8 cellular contexts compared by ENCODE assay signal in the genomic region with DNA sequence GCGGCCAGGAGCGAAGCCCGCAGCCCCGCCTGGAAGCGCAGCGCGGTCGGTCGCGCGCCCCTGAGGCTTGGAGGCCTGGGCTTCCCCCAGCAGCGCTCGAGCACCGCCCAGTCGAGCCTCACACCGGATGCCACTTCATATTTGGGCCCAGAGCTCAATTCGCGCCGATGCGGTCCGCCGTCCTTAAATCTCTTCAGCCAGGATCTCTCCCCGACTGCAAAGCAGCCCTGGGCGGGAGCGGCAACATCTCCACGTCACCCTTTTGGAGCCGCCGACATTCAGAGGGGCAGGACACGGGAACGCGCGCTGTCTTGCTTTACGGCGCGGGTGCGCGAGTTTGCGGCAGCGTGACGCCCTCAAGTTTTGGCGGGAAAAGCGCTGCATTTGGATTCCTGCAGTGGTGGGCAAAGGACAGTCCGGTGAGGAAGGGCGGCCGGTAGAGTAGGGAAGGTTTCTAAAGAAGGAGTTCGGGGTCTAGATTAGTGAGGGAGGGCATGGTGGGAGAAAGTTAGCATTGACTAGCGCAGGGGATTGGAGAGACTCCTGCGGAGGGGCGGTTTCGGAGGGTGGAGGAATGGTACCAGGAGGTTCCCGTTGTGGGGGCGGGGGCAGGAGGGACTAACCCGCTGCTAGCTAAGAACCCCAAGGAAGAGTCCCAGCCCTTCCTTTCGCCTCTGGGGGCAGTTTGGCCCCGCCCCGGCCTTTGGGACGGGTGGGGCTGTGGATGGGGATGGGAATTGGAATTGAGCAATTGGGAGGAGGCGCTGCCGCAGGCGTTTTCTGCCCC. TPM values are rescaled to one million over a fixed set of nuclear protein-coding genes. Genes with fewer than 3 reads are reported as not detected.
DNase-seq lines count a peak whose midpoint lies in the region; ATAC-seq and TF ChIP-seq lines count a peak whose summit lies in the region.

No MANE protein-coding gene starts in this region.

- H3K27me3 ChIP-seq in CD4-positive, CD25-positive, alpha-beta regulatory T cell (ENCODE audit: control insufficient read depth, insufficient read depth, low read length) = no peaks in the 10 kb centered on the region
- H3K27me3 ChIP-seq in ectodermal cell (ENCODE audit: control insufficient read depth, insufficient read depth, low read length, poor library complexity, severe bottlenecking) (no peaks in the 10 kb centered on the region), lung (ENCODE audit: control insufficient read depth, insufficient read depth) (no peaks in the 10 kb centered on the region)

- TF ChIP-seq CTCF in activated CD8-positive, alpha-beta T cell treated with anti-CD3 and anti-CD28 coated beads for 36 hours (IDR thresholded peaks at IDR 0.05) = no peak
- TF ChIP-seq CTCF in lung (IDR thresholded peaks at IDR 0.05; ENCODE audit: control extremely low read depth, extremely low read depth) = no peak

- DNase-seq in CD4-positive, CD25-positive, alpha-beta regulatory T cell = peak; percentile 71 to 91 (median 86)
- DNase-seq in NCI-H748 treated with DMSO at 0.1 percent for 48 hours (lab: John Stamatoyannopoulos, UW) (peak; percentile 60), lung (ENCODE audit: low spot score) (peak; percentile 87)
- peak; percentile 90 for DNase-seq in activated CD8-positive, alpha-beta T cell treated with anti-CD3 and anti-CD28 coated beads for 36 hours
- DNase-seq in stimulated activated CD4-positive, alpha-beta T cell treated with anti-CD3 and anti-CD28 coated beads, TNF-alpha, amount 100 ng/mL, for 24 hours (ENCODE audit: low read depth in 3 of 3) = peak; percentile 80 to 88 (median 83)

- POLR2A ChIA-PET in activated CD8-positive, alpha-beta T cell treated with anti-CD3 and anti-CD28 coated beads for 36 hours (lab: Charles Lee) = interaction anchor here (0.6 to 5.7 kb wide), 14 partner anchors 9 to 173 kb away, joined by 3 to 43 read pairs (median 4); a partner anchor contains a TSS

- H3K27me3 Mint-ChIP-seq in CD4-positive, CD25-positive, alpha-beta regulatory T cell = peaks cover 4% of the 10 kb centered on the region
- no peaks in the 10 kb centered on the region for H3K27me3 Mint-ChIP-seq in activated CD8-positive, alpha-beta T cell treated with anti-CD3 and anti-CD28 coated beads for 36 hours

- peaks cover 18% of the 10 kb centered on the region for H3K4me1 ChIP-seq in CD4-positive, CD25-positive, alpha-beta regulatory T cell (ENCODE audit: control insufficient read depth, insufficient read depth, low read length, poor library complexity, severe bottlenecking)
- H3K4me1 ChIP-seq in ectodermal cell (ENCODE audit: control insufficient read depth, insufficient read depth, low read length) = no peaks in the 10 kb centered on the region
- H3K4me1 ChIP-seq in lung (ENCODE audit: control insufficient read depth in 2 of 2, insufficient read depth in 2 of 2, low read length in 2 of 2) = peaks cover 0 to 3% of the 10 kb centered on the region in 2 donors

- 0% methylated on average over 58 to 60 of the region's 60 CpGs for WGBS in ectodermal cell, 2 experiments
- WGBS in lung, 2 donors = 0 to 1% methylated on average over 60 of the region's 60 CpGs

- intact Hi-C loops in activated CD8-positive, alpha-beta T cell treated with anti-CD3 and anti-CD28 coated beads for 36 hours (cut with micrococcal nuclease) = loop anchor here (2.0 to 10.0 kb wide), 2 partner anchors 33 to 249 kb away; a partner anchor contains a TSS

- H3K4me3 Mint-ChIP-seq in CD4-positive, CD25-positive, alpha-beta regulatory T cell = peak overlapping the region; percentile 93 to 100 (median 98)
- peak overlapping the region; percentile 93 for H3K4me3 Mint-ChIP-seq in activated CD8-positive, alpha-beta T cell treated with anti-CD3 and anti-CD28 coated beads for 36 hours

- ATAC-seq in CD4-positive, CD25-positive, alpha-beta regulatory T cell (ENCODE audit: low read depth in 2 of 2) = peak; percentile 92 to 93
- peak; percentile 85 for ATAC-seq in GM19395 (IDR thresholded peaks at IDR 0.05; ENCODE audit: unreplicated experiment)
- ATAC-seq in HG03565 (IDR thresholded peaks at IDR 0.05; ENCODE audit: unreplicated experiment) = peak; percentile 85
- peak; percentile 88 for ATAC-seq in activated CD8-positive, alpha-beta T cell treated with anti-CD3 and anti-CD28 coated beads for 36 hours
- ATAC-seq in lung (ENCODE audit: insufficient read depth, low FRiP score) = peak; percentile 93

- CTCF ChIA-PET in activated CD8-positive, alpha-beta T cell treated with anti-CD3 and anti-CD28 coated beads for 36 hours (lab: Charles Lee) = interaction anchor here (0.7 to 2.8 kb wide), 6 partner anchors 9 to 277 kb away, joined by 3 to 8 read pairs (median 4); a partner anchor contains a TSS

- peaks cover 16% of the 10 kb centered on the region for H3K36me3 Mint-ChIP-seq in CD4-positive, CD25-positive, alpha-beta regulatory T cell
- H3K36me3 Mint-ChIP-seq in activated CD8-positive, alpha-beta T cell treated with anti-CD3 and anti-CD28 coated beads for 36 hours (ENCODE audit: low read depth) = peaks cover 52% of the 10 kb centered on the region

- H3K4me1 Mint-ChIP-seq in CD4-positive, CD25-positive, alpha-beta regulatory T cell = peaks cover 15 to 31% (median 27%) of the 10 kb centered on the region in 4 donors
- peaks cover 22% of the 10 kb centered on the region for H3K4me1 Mint-ChIP-seq in activated CD8-positive, alpha-beta T cell treated with anti-CD3 and anti-CD28 coated beads for 36 hours (ENCODE audit: low read depth)

- peak overlapping the region; percentile 91 to 99 (median 92) for H3K27ac Mint-ChIP-seq in CD4-positive, CD25-positive, alpha-beta regulatory T cell
- H3K27ac Mint-ChIP-seq in activated CD8-positive, alpha-beta T cell treated with anti-CD3 and anti-CD28 coated beads for 36 hours = peak overlapping the region; percentile 97

- peaks cover 11% of the 10 kb centered on the region for H3K36me3 ChIP-seq in CD4-positive, CD25-positive, alpha-beta regulatory T cell (ENCODE audit: control insufficient read depth, insufficient read depth, low read length)
- H3K36me3 ChIP-seq in ectodermal cell (ENCODE audit: control insufficient read depth, insufficient read depth, low read length) (peaks cover 12% of the 10 kb centered on the region), lung (ENCODE audit: control insufficient read depth in 2 of 2, insufficient read depth in 2 of 2, low read length in 2 of 2) (peaks cover 2 to 5% of the 10 kb centered on the region in 2 donors)

- H3K9me3 Mint-ChIP-seq in CD4-positive, CD25-positive, alpha-beta regulatory T cell = no peaks in the 10 kb centered on the region
- no peaks in the 10 kb centered on the region for H3K9me3 Mint-ChIP-seq in activated CD8-positive, alpha-beta T cell treated with anti-CD3 and anti-CD28 coated beads for 36 hours

- no peaks in the 10 kb centered on the region for H3K9me3 ChIP-seq in CD4-positive, CD25-positive, alpha-beta regulatory T cell (ENCODE audit: control insufficient read depth in 2 of 2, low read length in 2 of 2)
- no peaks in the 10 kb centered on the region for H3K9me3 ChIP-seq in ectodermal cell (ENCODE audit: control insufficient read depth, low read length)
- H3K9me3 ChIP-seq in lung (ENCODE audit: control insufficient read depth in 2 of 2, insufficient read depth in 1 of 2, low read length in 1 of 2) = no peaks in the 10 kb centered on the region

- H3K27ac ChIP-seq in CD4-positive, CD25-positive, alpha-beta regulatory T cell (ENCODE audit: insufficient read depth, low read length, poor library complexity, severe bottlenecking) = peak overlapping the region; percentile 97
- H3K27ac ChIP-seq in ectodermal cell (ENCODE audit: insufficient read depth, low read depth, low read length, poor library complexity, severe bottlenecking) (peak overlapping the region; percentile 99), lung (ENCODE audit: low read depth in 1 of 2, low read length in 1 of 2) (peak overlapping the region; percentile 86 to 99)

- peak overlapping the region; percentile 88 for H3K4me3 ChIP-seq in CD4-positive, CD25-positive, alpha-beta regulatory T cell (ENCODE audit: low read depth, low read length)
- H3K4me3 ChIP-seq in ectodermal cell (ENCODE audit: insufficient read depth, low read depth, low read length) = peak overlapping the region; percentile 86
- H3K4me3 ChIP-seq in lung = peak overlapping the region; percentile 84

RNA-seq across cellular contexts. Expression of a gene that starts 0.8 kb away (rescaled TPM):
- 13.2 TPM for total RNA-seq in CD4-positive, CD25-positive, alpha-beta regulatory T cell
- polyA plus RNA-seq in CD4-positive, CD25-positive, alpha-beta regulatory T cell = 10 to 100 TPM in 1 of 4 donors, 1 to 10 TPM in 3; 4.4 to 12.7 (median 6.8) TPM
- 100 to 1,000 TPM; 134 to 139 TPM for total RNA-seq in activated CD8-positive, alpha-beta T cell treated with anti-CD3 and anti-CD28 coated beads for 36 hours
- 99.6 TPM for polyA plus RNA-seq in ectodermal cell (2013, experiment 1 of 4)
- polyA plus RNA-seq in ectodermal cell (2013, experiment 2 of 4) = 96.6 TPM
- polyA plus RNA-seq in ectodermal cell (2013, experiment 3 of 4) = 71.4 TPM
- polyA plus RNA-seq in ectodermal cell (2013, experiment 4 of 4) = 76.1 TPM
- total RNA-seq in lung = 1 to 10 TPM; 5.8 to 6.4 TPM
- polyA plus RNA-seq in lung = 1 to 10 TPM; 2.3 to 2.4 TPM

RNA-seq across cellular contexts. Expression of a gene that starts 33.1 kb away (rescaled TPM):
- total RNA-seq in CD4-positive, CD25-positive, alpha-beta regulatory T cell = 46.8 TPM
- 10 to 100 TPM; 51.0 to 73.3 (median 61.9) TPM for polyA plus RNA-seq in CD4-positive, CD25-positive, alpha-beta regulatory T cell
- 100 to 1,000 TPM; 111 to 114 TPM for total RNA-seq in activated CD8-positive, alpha-beta T cell treated with anti-CD3 and anti-CD28 coated beads for 36 hours
- polyA plus RNA-seq in ectodermal cell (2013, experiment 1 of 4) = 151 TPM
- 164 TPM for polyA plus RNA-seq in ectodermal cell (2013, experiment 2 of 4)
- 138 TPM for polyA plus RNA-seq in ectodermal cell (2013, experiment 3 of 4)
- 160 TPM for polyA plus RNA-seq in ectodermal cell (2013, experiment 4 of 4)
- total RNA-seq in lung = 100 to 1,000 TPM; 103 to 136 TPM
- 10 to 100 TPM; 49.6 to 99.0 TPM for polyA plus RNA-seq in lung

RNA-seq across cellular contexts. Expression of a gene that starts 54.9 kb away (rescaled TPM):
- total RNA-seq in CD4-positive, CD25-positive, alpha-beta regulatory T cell = not detected
- not detected for polyA plus RNA-seq in CD4-positive, CD25-positive, alpha-beta regulatory T cell
- total RNA-seq in activated CD8-positive, alpha-beta T cell treated with anti-CD3 and anti-CD28 coated beads for 36 hours = not detected
- not detected for polyA plus RNA-seq in ectodermal cell (2013, experiment 1 of 4)
- polyA plus RNA-seq in ectodermal cell (2013, experiment 2 of 4) = not detected
- polyA plus RNA-seq in ectodermal cell (2013, experiment 3 of 4) = not detected
- polyA plus RNA-seq in ectodermal cell (2013, experiment 4 of 4) = not detected
- not detected for total RNA-seq in lung
- polyA plus RNA-seq in lung = not detected

RNA-seq across cellular contexts. Expression of a gene that starts 56.5 kb away (rescaled TPM):
- total RNA-seq in CD4-positive, CD25-positive, alpha-beta regulatory T cell = 19.2 TPM
- 10 to 100 TPM; 57.2 to 84.9 (median 75.8) TPM for polyA plus RNA-seq in CD4-positive, CD25-positive, alpha-beta regulatory T cell
- total RNA-seq in activated CD8-positive, alpha-beta T cell treated with anti-CD3 and anti-CD28 coated beads for 36 hours = 10 to 100 TPM; 42.8 to 44.1 TPM
- 163 TPM for polyA plus RNA-seq in ectodermal cell (2013, experiment 1 of 4)
- 159 TPM for polyA plus RNA-seq in ectodermal cell (2013, experiment 2 of 4)
- 111 TPM for polyA plus RNA-seq in ectodermal cell (2013, experiment 3 of 4)
- 125 TPM for polyA plus RNA-seq in ectodermal cell (2013, experiment 4 of 4)
- total RNA-seq in lung = 10 to 100 TPM; 63.6 to 71.1 TPM
- 10 to 100 TPM; 36.7 to 84.8 TPM for polyA plus RNA-seq in lung

Comparison
In these comparisons a context has a peak if more than half of its experiments do, and no peak if none do; other contexts are left out.
1. Peak in every context shown above with its lines: DNase-seq, ATAC-seq, H3K4me3 ChIP-seq and H3K27ac ChIP-seq.